Comparison of ENCODE assay signal across 27 cellular contexts in genomic region chr13:110836600-110836903, GRCh38.
"Had no signal": no experiment of that assay in that cellular context is flagged by ENCODE, and none has a peak within 500 bp of the region (broad histone marks: within the 10 kb centered on the region; RNA-seq: fewer than 3 reads in every experiment).

No MANE protein-coding gene starts in this region.

- H3K9me3 ChIP-seq: ascending aorta, SJCRH30 had no signal

- H3K4me3 ChIP-seq: ascending aorta, cardiac muscle cell, SJCRH30, SK-N-MC had no signal

- DNase-seq: activated CD4-positive, alpha-beta T cell treated with anti-CD3 and anti-CD28 coated beads, Interleukin-2, amount 10 ng/mL, durations not matched to agents 24 days and 14 days; activated CD4-positive, alpha-beta T cell treated with anti-CD3 and anti-CD28 coated beads, Interleukin-2, amount 50 U/mL, for 4 hours; activated CD8-positive, alpha-beta T cell treated with anti-CD3 and anti-CD28 coated beads for 36 hours; activated effector memory CD4-positive, alpha-beta T cell treated with anti-CD3 and anti-CD28 coated beads, Interleukin-2, amount 50 U/mL, for 16 hours; activated naive CD4-positive, alpha-beta T cell; activated naive CD4-positive, alpha-beta T cell treated with anti-CD3 and anti-CD28 coated beads, Interleukin-2, amount 50 U/mL, for 16 hours; activated naive CD8-positive, alpha-beta T cell treated with anti-CD3 and anti-CD28 coated beads for 36 hours; activated T-cell treated with anti-CD3 and anti-CD28 coated beads, Interleukin-2, amount 50 U/mL, for 1 hour; activated T-cell treated with anti-CD3 and anti-CD28 coated beads, Interleukin-2, amount 50 U/mL, for 72 hours; amygdala; Karpas-422; NCI-H1048; NCI-H1105 treated with DMSO at 0.1 percent for 48 hours; NCI-H1436; NCI-H1694; NCI-H1930; NCI-H2081 treated with DMSO at 0.1 percent for 48 hours; NCI-H345; NCI-H524 treated with DMSO at 0.1 percent for 48 hours; SHP77; SJCRH30; T1000 had no signal

- ATAC-seq: activated CD8-positive, alpha-beta T cell treated with anti-CD3 and anti-CD28 coated beads for 36 hours; activated T-cell treated with anti-CD3 and anti-CD28 coated beads, Interleukin-2, amount 50 U/mL, for 72 hours; activated T-helper 17 cell treated with anti-CD3 and anti-CD28 coated beads, Interleukin-2, amount 50 U/mL, for 72 hours; Panc1 had no signal

- H3K36me3 ChIP-seq: ascending aorta, cardiac muscle cell, SJCRH30 had no signal

- H3K27ac ChIP-seq: ascending aorta, cardiac muscle cell, SJCRH30, SK-N-MC had no signal

- H3K4me1 ChIP-seq: ascending aorta had no signal
